Comparison of ENCODE assay signal across 13 cellular contexts in the genomic region with DNA sequence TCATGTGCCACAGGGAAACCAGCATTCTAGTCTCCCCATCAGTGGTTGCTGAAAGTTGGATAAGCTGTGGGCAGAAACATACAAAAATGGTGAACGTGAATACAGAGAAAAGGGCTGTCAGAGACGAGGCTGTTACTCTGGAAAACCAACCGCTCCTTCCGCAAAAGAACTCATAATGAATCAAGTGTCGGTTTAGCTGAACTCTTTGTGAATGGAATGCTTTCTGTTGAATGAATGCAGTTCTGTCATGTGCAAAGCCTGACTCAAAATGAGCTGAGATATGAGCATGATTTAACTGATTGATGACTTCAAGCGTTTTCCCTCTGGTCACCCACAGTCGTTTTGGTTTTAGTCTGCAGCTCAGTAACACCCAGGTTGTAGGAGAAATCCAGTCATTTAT.
DNase-seq lines count a peak whose midpoint lies in the region; FAIRE-seq and TF ChIP-seq lines count a peak whose summit lies in the region.
"Had no signal": no experiment of that assay in that cellular context is flagged by ENCODE, and none has a peak within 500 bp of the region (broad histone marks: within the 10 kb centered on the region; RNA-seq: fewer than 3 reads in every experiment).

No MANE protein-coding gene starts in this region.

- peak overlapping the region; percentile 73 for H3K4me2 ChIP-seq in OCI-LY3 (ENCODE audit: low read length)
- H3K4me2 ChIP-seq in endothelial cell of umbilical vein (ENCODE audit: insufficient read depth, low read length): no peak overlapping the region

- TF ChIP-seq POLR2A in endothelial cell of umbilical vein (IDR thresholded peaks at IDR 0.05; ENCODE audit: low read depth, low read length) (no peak), uterus (IDR thresholded peaks at IDR 0.05) (no peak)

- H3K36me3 ChIP-seq in OCI-LY3 (replicated peaks; ENCODE audit: low read depth, low read length) (no peaks in the 10 kb centered on the region), endothelial cell of umbilical vein (ENCODE audit: control insufficient read depth in 2 of 2, extremely low read depth in 1 of 2, insufficient read depth in 2 of 2, low read length in 2 of 2) (no peaks in the 10 kb centered on the region), uterus (no peaks in the 10 kb centered on the region)

- POLR2A ChIA-PET in endothelial cell of umbilical vein (lab: Charles Lee): no interaction called here

- H4K20me1 ChIP-seq in OCI-LY3 (ENCODE audit: insufficient read depth, low read length) (no peaks in the 10 kb centered on the region), endothelial cell of umbilical vein (replicated peaks; ENCODE audit: control insufficient read depth, extremely low read depth, insufficient read depth, low read length) (no peaks in the 10 kb centered on the region)

- H3K9me3 ChIP-seq in OCI-LY3 (ENCODE audit: insufficient read depth, low read length) (no peaks in the 10 kb centered on the region), endothelial cell of umbilical vein (replicated peaks; ENCODE audit: control insufficient read depth, insufficient read depth, low read length) (no peaks in the 10 kb centered on the region), uterus (no peaks in the 10 kb centered on the region)

- BruUV-seq in endothelial cell of umbilical vein (replicated peaks; lab: Mats Ljungman, UMichigan): no TSS peak

- CTCF ChIA-PET in endothelial cell of umbilical vein (lab: Charles Lee): interaction anchor here (0.7 to 8.0 kb wide), 11 partner anchors 9 to 542 kb away, joined by 3 to 145 read pairs (median 4); no protein-coding TSS in a partner anchor

- H3K4me1 ChIP-seq in OCI-LY3 (ENCODE audit: low read length) (peaks cover 43% of the 10 kb centered on the region), endothelial cell of umbilical vein (ENCODE audit: control insufficient read depth, extremely low read depth, insufficient read depth, low read length) (no peaks in the 10 kb centered on the region), uterus (no peaks in the 10 kb centered on the region)

- H3K79me2 ChIP-seq in OCI-LY3 (ENCODE audit: low read length): no peaks in the 10 kb centered on the region
- H3K79me2 ChIP-seq in endothelial cell of umbilical vein (ENCODE audit: control insufficient read depth, insufficient read depth, low read length): no peaks in the 10 kb centered on the region

- intact Hi-C loops in endothelial cell of umbilical vein (cut with micrococcal nuclease) (no loop called here), uterus (cut with DNase I; ENCODE audit: low total_unique reads) (no loop called here)

- H3K9ac ChIP-seq in OCI-LY3 (ENCODE audit: low read length): peak overlapping the region; percentile 30; the same call in 1 of the 2 replicates
- no peak overlapping the region for H3K9ac ChIP-seq in endothelial cell of umbilical vein (replicated peaks; ENCODE audit: extremely low read depth, insufficient read depth, low read length)

- H3K27me3 ChIP-seq in OCI-LY3 (ENCODE audit: low read depth, low read length) (peaks cover 6% of the 10 kb centered on the region; the same call in 1 of the 2 replicates), endothelial cell of umbilical vein (ENCODE audit: control insufficient read depth in 2 of 2, insufficient read depth in 2 of 2, low read length in 2 of 2) (no peaks in the 10 kb centered on the region), uterus (no peaks in the 10 kb centered on the region)

- DNase-seq in GM12864 (ENCODE audit: low read depth) (peak; percentile 47), GM19239 (ENCODE audit: insufficient read length, low spot score) (no peak), endothelial cell of umbilical vein (ENCODE audit: low read depth, low spot score) (no peak), NCI-H146 treated with DMSO at 0.1 percent for 48 hours (lab: John Stamatoyannopoulos, UW; ENCODE audit: unreplicated experiment) (no peak), NCI-H2196 (lab: John Stamatoyannopoulos, UW; ENCODE audit: unreplicated experiment) (no peak), uterus (no peak), NCI-H510A (lab: John Stamatoyannopoulos, UW) (no peak)
- DNase-seq: activated gamma-delta T cell treated with Interleukin-2 at 50 U/mL for 16 hours; Calu3; effector CD4-positive, alpha-beta T cell; NCI-H1105 had no signal

- TF ChIP-seq CTCF in GM12864 (IDR thresholded peaks at IDR 0.05; ENCODE audit: low read depth, low read length, missing control alignments): no peak
- no peak for TF ChIP-seq CTCF in OCI-LY3 (IDR thresholded peaks at IDR 0.05; ENCODE audit: low read depth, low read length)
- no peak for TF ChIP-seq CTCF in endothelial cell of umbilical vein (IDR thresholded peaks at IDR 0.05; ENCODE audit: extremely low read depth in 1 of 2, insufficient read depth in 1 of 2, low read depth in 1 of 2, low read length in 2 of 2)
- no peak for TF ChIP-seq CTCF in uterus (IDR thresholded peaks at IDR 0.05)

- no peak overlapping the region for H3K4me3 ChIP-seq in GM12864 (ENCODE audit: low read depth, low read length)
- peak overlapping the region; percentile 32 for H3K4me3 ChIP-seq in OCI-LY3 (ENCODE audit: low read length)
- H3K4me3 ChIP-seq in endothelial cell of umbilical vein (replicated peaks in 1 of 3; ENCODE audit: insufficient read depth in 1 of 3, low read depth in 1 of 3, low read length in 3 of 3): no peak overlapping the region
- no peak overlapping the region for H3K4me3 ChIP-seq in uterus

- H2AFZ ChIP-seq in OCI-LY3 (ENCODE audit: low read depth, low read length): peak overlapping the region; percentile 54
- no peak overlapping the region for H2AFZ ChIP-seq in endothelial cell of umbilical vein (ENCODE audit: low read depth, low read length)

- dilution Hi-C loops in endothelial cell of umbilical vein (cut with MboI; ENCODE audit: extremely low pct_ligation_motif_present, low sequenced_read_pairs): no loop called here

- H3K27ac ChIP-seq in OCI-LY3 (ENCODE audit: low read length) (peak overlapping the region; percentile 6; the same call in 1 of the 2 replicates), endothelial cell of umbilical vein (ENCODE audit: insufficient read depth, low read depth, low read length) (no peak overlapping the region), uterus (no peak overlapping the region)

- FAIRE-seq in GM19239 (lab: Jason Lieb, UNC) (peak; percentile 40), endothelial cell of umbilical vein (lab: Jason Lieb, UNC) (peak; percentile 26)
- FAIRE-seq: H1 had no signal

- H3K9me1 ChIP-seq in endothelial cell of umbilical vein (replicated peaks; ENCODE audit: control insufficient read depth, extremely low read depth, insufficient read depth, low read length): no peaks in the 10 kb centered on the region

TF ChIP-seq in endothelial cell of umbilical vein, 7 proteins besides CTCF, POLR2A, EP300 and RAD21:
- TF ChIP-seq, protein P1, sequence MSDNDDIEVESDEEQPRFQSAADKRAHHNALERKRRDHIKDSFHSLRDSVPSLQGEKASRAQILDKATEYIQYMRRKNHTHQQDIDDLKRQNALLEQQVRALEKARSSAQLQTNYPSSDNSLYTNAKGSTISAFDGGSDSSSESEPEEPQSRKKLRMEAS (IDR thresholded peaks at IDR 0.05; ENCODE audit: insufficient read depth, insufficient read length): no peak
- TF ChIP-seq JUN (IDR thresholded peaks at IDR 0.05; ENCODE audit: borderline replicate concordance, insufficient read depth, insufficient read length, low read depth) (no peak), MYC (IDR thresholded peaks at IDR 0.05; ENCODE audit: low read depth, low read length) (no peak), FOS (IDR thresholded peaks at IDR 0.05; ENCODE audit: borderline replicate concordance, insufficient read depth, low read length) (no peak), GATA2 (IDR thresholded peaks at IDR 0.05; ENCODE audit: insufficient read depth, insufficient read length, low read depth, low read length) (no peak), EZH2 (IDR thresholded peaks at IDR 0.05; ENCODE audit: borderline replicate concordance, low read depth, low read length, severe bottlenecking) (no peak), POLR2AphosphoS5 (IDR thresholded peaks at IDR 0.05; ENCODE audit: insufficient read depth, low read depth, low read length) (no peak)
